In the genomic region with DNA sequence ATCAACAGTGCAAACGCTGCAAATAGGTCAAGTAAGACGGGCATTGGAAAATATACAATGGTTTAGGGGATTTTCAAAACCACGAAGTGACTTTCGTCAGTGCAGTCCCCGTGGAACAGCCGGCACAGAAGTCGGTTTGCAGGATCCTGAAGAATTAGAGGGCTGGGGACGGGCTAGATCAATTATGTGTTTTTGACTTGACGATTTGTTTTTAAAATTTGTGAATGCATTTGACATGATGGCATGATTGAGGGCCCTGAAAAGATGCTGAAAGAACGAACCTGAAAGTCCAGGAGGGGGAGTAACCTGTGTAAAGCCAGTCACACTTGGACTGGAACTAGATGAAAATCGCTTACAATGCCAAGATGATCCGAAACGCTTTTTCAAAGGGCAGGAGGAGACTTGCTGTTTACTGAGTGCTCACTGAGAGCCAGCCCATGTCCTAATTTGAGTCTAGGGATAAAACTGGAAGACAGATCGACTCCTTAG, we compare ENCODE assay signal across 2 cellular contexts.
TF ChIP-seq lines count a peak whose summit lies in the region.

No MANE protein-coding gene starts in this region.

TF ChIP-seq in HCT116, 20 proteins besides CTCF, POLR2A, EP300 and RAD21 (continued from another document):
- TF ChIP-seq, protein P1, sequence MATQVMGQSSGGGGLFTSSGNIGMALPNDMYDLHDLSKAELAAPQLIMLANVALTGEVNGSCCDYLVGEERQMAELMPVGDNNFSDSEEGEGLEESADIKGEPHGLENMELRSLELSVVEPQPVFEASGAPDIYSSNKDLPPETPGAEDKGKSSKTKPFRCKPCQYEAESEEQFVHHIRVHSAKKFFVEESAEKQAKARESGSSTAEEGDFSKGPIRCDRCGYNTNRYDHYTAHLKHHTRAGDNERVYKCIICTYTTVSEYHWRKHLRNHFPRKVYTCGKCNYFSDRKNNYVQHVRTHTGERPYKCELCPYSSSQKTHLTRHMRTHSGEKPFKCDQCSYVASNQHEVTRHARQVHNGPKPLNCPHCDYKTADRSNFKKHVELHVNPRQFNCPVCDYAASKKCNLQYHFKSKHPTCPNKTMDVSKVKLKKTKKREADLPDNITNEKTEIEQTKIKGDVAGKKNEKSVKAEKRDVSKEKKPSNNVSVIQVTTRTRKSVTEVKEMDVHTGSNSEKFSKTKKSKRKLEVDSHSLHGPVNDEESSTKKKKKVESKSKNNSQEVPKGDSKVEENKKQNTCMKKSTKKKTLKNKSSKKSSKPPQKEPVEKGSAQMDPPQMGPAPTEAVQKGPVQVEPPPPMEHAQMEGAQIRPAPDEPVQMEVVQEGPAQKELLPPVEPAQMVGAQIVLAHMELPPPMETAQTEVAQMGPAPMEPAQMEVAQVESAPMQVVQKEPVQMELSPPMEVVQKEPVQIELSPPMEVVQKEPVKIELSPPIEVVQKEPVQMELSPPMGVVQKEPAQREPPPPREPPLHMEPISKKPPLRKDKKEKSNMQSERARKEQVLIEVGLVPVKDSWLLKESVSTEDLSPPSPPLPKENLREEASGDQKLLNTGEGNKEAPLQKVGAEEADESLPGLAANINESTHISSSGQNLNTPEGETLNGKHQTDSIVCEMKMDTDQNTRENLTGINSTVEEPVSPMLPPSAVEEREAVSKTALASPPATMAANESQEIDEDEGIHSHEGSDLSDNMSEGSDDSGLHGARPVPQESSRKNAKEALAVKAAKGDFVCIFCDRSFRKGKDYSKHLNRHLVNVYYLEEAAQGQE (IDR thresholded peaks at IDR 0.05; ENCODE audit: low read depth) = no peak
- TF ChIP-seq CBX3 (IDR thresholded peaks at IDR 0.05; ENCODE audit: low read depth) (no peak), EGR1 (IDR thresholded peaks at IDR 0.05; ENCODE audit: low read depth) (no peak), EZH2 (IDR thresholded peaks at IDR 0.05) (no peak), JUND (IDR thresholded peaks at IDR 0.05) (no peak), ELF1 (IDR thresholded peaks at IDR 0.05; ENCODE audit: borderline replicate concordance, low read depth) (no peak), ZFX (IDR thresholded peaks at IDR 0.05) (no peak), CEBPB (IDR thresholded peaks at IDR 0.05; ENCODE audit: low read depth) (no peak), SRF (IDR thresholded peaks at IDR 0.05; ENCODE audit: low read depth) (no peak), ZNF274 (IDR thresholded peaks at IDR 0.05; ENCODE audit: low read depth, low read length) (no peak), TCF7L2 (IDR thresholded peaks at IDR 0.05; ENCODE audit: borderline replicate concordance, extremely low read depth, insufficient read depth, insufficient read length) (no peak), POLR2AphosphoS5 (IDR thresholded peaks at IDR 0.05; ENCODE audit: low read depth, low read length) (no peak), SIN3A (IDR thresholded peaks at IDR 0.05; ENCODE audit: low read depth) (no peak)
- TF ChIP-seq, protein P2, sequence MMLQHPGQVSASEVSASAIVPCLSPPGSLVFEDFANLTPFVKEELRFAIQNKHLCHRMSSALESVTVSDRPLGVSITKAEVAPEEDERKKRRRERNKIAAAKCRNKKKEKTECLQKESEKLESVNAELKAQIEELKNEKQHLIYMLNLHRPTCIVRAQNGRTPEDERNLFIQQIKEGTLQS (IDR thresholded peaks at IDR 0.05) = no peak
- TF ChIP-seq, protein P3, sequence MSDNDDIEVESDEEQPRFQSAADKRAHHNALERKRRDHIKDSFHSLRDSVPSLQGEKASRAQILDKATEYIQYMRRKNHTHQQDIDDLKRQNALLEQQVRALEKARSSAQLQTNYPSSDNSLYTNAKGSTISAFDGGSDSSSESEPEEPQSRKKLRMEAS (IDR thresholded peaks at IDR 0.05) = no peak

TF ChIP-seq in SK-N-SH, 30 proteins besides CTCF, POLR2A, EP300 and RAD21:
- no peak for TF ChIP-seq MEF2A (IDR thresholded peaks at IDR 0.05; ENCODE audit: borderline replicate concordance, low read depth)
- no peak for TF ChIP-seq CHD2 (IDR thresholded peaks at IDR 0.05; ENCODE audit: low read length, partially characterized antibody)
TF ChIP-seq in SK-N-SH: peak in this region for 0.
